8 cellular contexts compared by ENCODE assay signal in genomic region chr11:88843766-88844412, GRCh38.
DNase-seq lines count a peak whose midpoint lies in the region; ATAC-seq and TF ChIP-seq lines count a peak whose summit lies in the region.
"Not testable (repeated sequence)": the region's sequence is repeated elsewhere in the genome, so short reads cannot be mapped to it uniquely, and the experiment has no call there.

No MANE protein-coding gene starts in this region.

- not testable (repeated sequence) for H3K36me3 ChIP-seq in BLaER1; OCI-LY1 (ENCODE audit: insufficient read depth, low read length)

- H3K9me3 ChIP-seq in BLaER1; OCI-LY1 (ENCODE audit: low read length): not testable (repeated sequence)

- H3K27me3 Mint-ChIP-seq in activated CD4-positive, alpha-beta T cell treated with anti-CD3 and anti-CD28 coated beads for 36 hours; activated naive CD4-positive, alpha-beta T cell treated with anti-CD3 and anti-CD28 coated beads, Interleukin-2, amount 10 ng/mL, durations not matched to agents 7 days and 5 days: not testable (repeated sequence)

- H4K20me1 ChIP-seq in BLaER1; OCI-LY1 (ENCODE audit: insufficient read depth, low read length): not testable (repeated sequence)

- not testable (repeated sequence) for H3K9ac ChIP-seq in BLaER1
- peak overlapping the region; percentile 37 for H3K9ac ChIP-seq in OCI-LY1 (ENCODE audit: low read length)

- H3K4me3 Mint-ChIP-seq in activated CD4-positive, alpha-beta T cell treated with anti-CD3 and anti-CD28 coated beads for 36 hours; stimulated activated effector memory CD8-positive, alpha-beta T cell treated with anti-CD3 and anti-CD28 coated beads, Interleukin-12 subunit alpha, Interleukin-12 subunit beta, amount 100 ng/mL, for 72 hours: not testable (repeated sequence)
- peak overlapping the region; percentile 37 for H3K4me3 Mint-ChIP-seq in activated naive CD4-positive, alpha-beta T cell treated with anti-CD3 and anti-CD28 coated beads, Interleukin-2, amount 10 ng/mL, durations not matched to agents 7 days and 5 days

- H3K4me1 ChIP-seq in BLaER1: peaks cover 21% of the 10 kb centered on the region
- H3K4me1 ChIP-seq in OCI-LY1 (ENCODE audit: insufficient read depth, low read length, severe bottlenecking): peaks cover 66% of the 10 kb centered on the region

- H3K9me2 ChIP-seq in OCI-LY1 (ENCODE audit: low read depth, low read length): not testable (repeated sequence)

- not testable (repeated sequence) for H3F3A ChIP-seq in OCI-LY1 (ENCODE audit: insufficient read depth, low read length)

- H3K27me3 ChIP-seq in BLaER1; OCI-LY1 (ENCODE audit: insufficient read depth, low read length): not testable (repeated sequence)

- not testable (repeated sequence) for H3K4me3 ChIP-seq in BLaER1; OCI-LY1 (ENCODE audit: low read depth, low read length, poor library complexity, severe bottlenecking)

- H3K79me2 ChIP-seq in OCI-LY1 (ENCODE audit: insufficient read depth, low read length): not testable (repeated sequence)

- not testable (repeated sequence) for H3K27ac ChIP-seq in BLaER1
- H3K27ac ChIP-seq in OCI-LY1 (ENCODE audit: low read depth, low read length, poor library complexity, severe bottlenecking): peak overlapping the region; percentile 98

- H2AFZ ChIP-seq in OCI-LY1 (ENCODE audit: low read length): not testable (repeated sequence)

- H3K9me3 Mint-ChIP-seq in activated CD4-positive, alpha-beta T cell treated with anti-CD3 and anti-CD28 coated beads for 36 hours (ENCODE audit: low read depth); stimulated activated effector memory CD8-positive, alpha-beta T cell treated with anti-CD3 and anti-CD28 coated beads, Interleukin-12 subunit alpha, Interleukin-12 subunit beta, amount 100 ng/mL, for 72 hours: not testable (repeated sequence)
- H3K9me3 Mint-ChIP-seq in activated naive CD4-positive, alpha-beta T cell treated with anti-CD3 and anti-CD28 coated beads, Interleukin-2, amount 10 ng/mL, durations not matched to agents 7 days and 5 days: peaks cover 20% of the 10 kb centered on the region

- POLR2A ChIA-PET in activated CD4-positive, alpha-beta T cell treated with anti-CD3 and anti-CD28 coated beads for 36 hours (lab: Charles Lee): not testable (repeated sequence)

- CTCF ChIA-PET in activated CD4-positive, alpha-beta T cell treated with anti-CD3 and anti-CD28 coated beads for 36 hours (lab: Charles Lee); activated naive CD4-positive, alpha-beta T cell treated with anti-CD3 and anti-CD28 coated beads, Interleukin-2, amount 10 ng/mL, durations not matched to agents 7 days and 5 days (lab: Charles Lee): not testable (repeated sequence)

- H3K27ac Mint-ChIP-seq in activated CD4-positive, alpha-beta T cell treated with anti-CD3 and anti-CD28 coated beads for 36 hours: peak overlapping the region; percentile 85
- H3K27ac Mint-ChIP-seq in activated naive CD4-positive, alpha-beta T cell treated with anti-CD3 and anti-CD28 coated beads, Interleukin-2, amount 10 ng/mL, durations not matched to agents 7 days and 5 days: peak overlapping the region; percentile 98
- peak overlapping the region; percentile 18 for H3K27ac Mint-ChIP-seq in stimulated activated effector memory CD8-positive, alpha-beta T cell treated with anti-CD3 and anti-CD28 coated beads, Interleukin-12 subunit alpha, Interleukin-12 subunit beta, amount 100 ng/mL, for 72 hours

- peaks cover 50% of the 10 kb centered on the region for H3K4me1 Mint-ChIP-seq in activated CD4-positive, alpha-beta T cell treated with anti-CD3 and anti-CD28 coated beads for 36 hours
- peaks cover 59% of the 10 kb centered on the region for H3K4me1 Mint-ChIP-seq in activated naive CD4-positive, alpha-beta T cell treated with anti-CD3 and anti-CD28 coated beads, Interleukin-2, amount 10 ng/mL, durations not matched to agents 7 days and 5 days
- not testable (repeated sequence) for H3K4me1 Mint-ChIP-seq in stimulated activated effector memory CD8-positive, alpha-beta T cell treated with anti-CD3 and anti-CD28 coated beads, Interleukin-12 subunit alpha, Interleukin-12 subunit beta, amount 100 ng/mL, for 72 hours

- not testable (repeated sequence) for TF ChIP-seq CTCF in OCI-LY1 (IDR thresholded peaks at IDR 0.05; ENCODE audit: low read length)

- intact Hi-C loops in activated CD4-positive, alpha-beta T cell treated with anti-CD3 and anti-CD28 coated beads for 36 hours (cut with DNase I, micrococcal nuclease): not testable (repeated sequence)

- peak; percentile 74 for ATAC-seq in activated CD4-positive, alpha-beta T cell treated with anti-CD3 and anti-CD28 coated beads for 36 hours
- peak; percentile 62 for ATAC-seq in stimulated activated effector memory CD8-positive, alpha-beta T cell treated with anti-CD3 and anti-CD28 coated beads, Interleukin-12 subunit alpha, Interleukin-12 subunit beta, amount 100 ng/mL, for 72 hours

- H3K36me3 Mint-ChIP-seq in activated CD4-positive, alpha-beta T cell treated with anti-CD3 and anti-CD28 coated beads for 36 hours (ENCODE audit: low read depth); stimulated activated effector memory CD8-positive, alpha-beta T cell treated with anti-CD3 and anti-CD28 coated beads, Interleukin-12 subunit alpha, Interleukin-12 subunit beta, amount 100 ng/mL, for 72 hours: not testable (repeated sequence)
- peaks cover 30% of the 10 kb centered on the region for H3K36me3 Mint-ChIP-seq in activated naive CD4-positive, alpha-beta T cell treated with anti-CD3 and anti-CD28 coated beads, Interleukin-2, amount 10 ng/mL, durations not matched to agents 7 days and 5 days

- peak overlapping the region; percentile 42 for H3K4me2 ChIP-seq in BLaER1
- H3K4me2 ChIP-seq in OCI-LY1 (ENCODE audit: low read length): peak overlapping the region; percentile 46

- DNase-seq in GF-D8 (lab: John Stamatoyannopoulos, UW): peak; percentile 53
- not testable (repeated sequence) for DNase-seq in activated CD4-positive, alpha-beta T cell treated with anti-CD3 and anti-CD28 coated beads for 36 hours; stimulated activated effector memory CD8-positive, alpha-beta T cell treated with anti-CD3 and anti-CD28 coated beads, Interleukin-12 subunit alpha, Interleukin-12 subunit beta, amount 100 ng/mL, for 72 hours (ENCODE audit: low spot score in 2 of 2)
- peak; percentile 8 for DNase-seq in activated CD8-positive, alpha-beta memory T cell treated with anti-CD3 and anti-CD28 coated beads, Interleukin-2, amount 50 U/mL, for 1 hour (ENCODE audit: extremely low read depth)
- peak; percentile 58 for DNase-seq in activated naive CD4-positive, alpha-beta T cell treated with anti-CD3 and anti-CD28 coated beads, Interleukin-2, amount 10 ng/mL, durations not matched to agents 7 days and 5 days
- DNase-seq in effector CD4-positive, alpha-beta T cell: peak; percentile 7

Comparison
In these comparisons a context has a peak if more than half of its experiments do, and no peak if none do; other contexts are left out.
1. H3K27ac Mint-ChIP-seq: peak in every context shown above with its lines; median percentile 98 in activated naive CD4-positive, alpha-beta T cell treated with anti-CD3 and anti-CD28 coated beads, Interleukin-2, amount 10 ng/mL, durations not matched to agents 7 days and 5 days; 85 in activated CD4-positive, alpha-beta T cell treated with anti-CD3 and anti-CD28 coated beads for 36 hours; 18 in stimulated activated effector memory CD8-positive, alpha-beta T cell treated with anti-CD3 and anti-CD28 coated beads, Interleukin-12 subunit alpha, Interleukin-12 subunit beta, amount 100 ng/mL, for 72 hours.